ENCODE assay signal across 8 cellular contexts in the genomic region with DNA sequence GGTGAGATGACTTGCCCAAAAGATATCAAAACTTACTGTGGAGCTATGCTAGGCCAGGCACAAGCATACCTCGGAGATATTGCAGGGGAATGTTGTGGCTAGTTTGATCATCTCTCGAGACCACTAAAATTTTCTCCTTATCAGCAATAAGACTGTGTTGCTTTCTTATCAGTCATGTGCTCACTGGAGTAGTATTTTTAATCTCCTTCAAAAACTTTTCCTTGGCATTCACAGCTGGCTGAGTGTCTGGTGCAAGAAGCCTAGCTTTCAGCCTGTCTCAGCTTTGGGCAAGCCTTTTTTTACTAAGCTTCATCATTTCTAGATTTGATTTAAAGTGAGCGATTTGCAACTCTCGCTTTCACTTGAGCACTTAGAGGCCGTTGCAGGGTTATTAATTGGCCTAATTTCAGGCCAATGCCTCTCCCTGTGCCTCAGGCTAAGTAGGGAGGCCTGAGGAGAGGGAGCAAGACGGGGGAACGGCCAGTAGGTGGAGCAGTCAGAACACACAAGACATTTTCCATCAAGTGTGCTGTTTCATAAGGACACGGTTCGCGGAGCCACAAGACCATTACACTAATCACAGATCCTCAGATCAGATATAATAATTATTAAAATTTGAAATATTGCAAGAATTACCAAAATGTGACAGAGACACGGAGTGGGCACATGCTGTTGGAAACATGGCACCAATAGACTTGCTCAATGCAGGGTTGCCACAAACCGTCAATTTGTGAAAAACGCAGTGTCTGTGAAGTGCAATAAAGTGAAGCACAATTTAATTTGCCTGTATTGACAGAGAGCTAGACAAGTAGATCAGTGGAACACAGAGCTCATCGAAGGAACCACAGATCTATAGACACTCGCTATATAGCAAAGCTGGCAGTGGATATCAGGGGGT.
DNase-seq lines count a peak whose midpoint lies in the region; ATAC-seq, FAIRE-seq and TF ChIP-seq lines count a peak whose summit lies in the region.

No MANE protein-coding gene starts in this region.

- H3K27ac ChIP-seq in pancreas (no peak overlapping the region), transverse colon (no peak overlapping the region)

- no peaks in the 10 kb centered on the region for H3K9me3 ChIP-seq in MG63
- H3K9me3 ChIP-seq in pancreas, result no peaks in the 10 kb centered on the region
- no peaks in the 10 kb centered on the region for H3K9me3 ChIP-seq in transverse colon

- H3K4me3 ChIP-seq in MG63 (no peak overlapping the region), pancreas (no peak overlapping the region), transverse colon (no peak overlapping the region)

- in situ Hi-C loops in transverse colon (cut with MboI; ENCODE audit: low pct_ligation_motif_present in 1 of 4, low pct_unique_long_range_greater_than_20kb in 1 of 4, low sequenced_read_pairs in 3 of 4), result loop anchor here in 2 of 4 donors (10.0 to 25.0 kb wide), 3 partner anchors 252 to 410 kb away; no protein-coding TSS in a partner anchor

- H3K36me3 ChIP-seq in MG63, result no peaks in the 10 kb centered on the region
- no peaks in the 10 kb centered on the region for H3K36me3 ChIP-seq in pancreas
- no peaks in the 10 kb centered on the region for H3K36me3 ChIP-seq in transverse colon

- intact Hi-C loops in pancreas (cut with DNase I), result no loop called here
- intact Hi-C loops in transverse colon (cut with DNase I; ENCODE audit: low total_unique reads), result loop anchor here (5.0 kb wide), 1 partner anchor 408 kb away; no protein-coding TSS in a partner anchor

- no peak for TF ChIP-seq POLR2A in transverse colon (IDR thresholded peaks at IDR 0.05)

- TF ChIP-seq EP300 in transverse colon (IDR thresholded peaks at IDR 0.05; ENCODE audit: low read depth), result no peak

- TF ChIP-seq CTCF in pancreas (IDR thresholded peaks at IDR 0.05) (peak; percentile 18 to 82 (median 63)), transverse colon (IDR thresholded peaks at IDR 0.05) (peak; percentile 49 to 74 (median 71))

- DNase-seq in D341Med (ENCODE audit: low spot score), result peak; percentile 79
- peak; percentile 53 for DNase-seq in MG63
- DNase-seq in SHP77 treated with DMSO at 0.1 percent for 48 hours (lab: John Stamatoyannopoulos, UW), result peak; percentile 44
- DNase-seq in activated gamma-delta T cell treated with anti-CD3 and anti-CD28 coated beads, Interleukin-2, amount 50 U/mL, for 16 hours (ENCODE audit: low read depth), result peak; percentile 35
- DNase-seq in globus pallidus (ENCODE audit: low spot score), result peak; percentile 86
- DNase-seq in pancreas, result peak; percentile 48 to 74 (median 65)
- peak; percentile 80 for DNase-seq in transverse colon

- WGBS in pancreas, 2 donors, result 26% methylated on average over 15 of the region's 15 CpGs
- WGBS in transverse colon (ENCODE audit: low coverage in 1 of 2), 2 donors, result 28 to 42% methylated on average over 6 to 15 of the region's 15 CpGs

- H3K4me1 ChIP-seq in pancreas (no peaks in the 10 kb centered on the region), transverse colon (peaks cover 0 to 3% (median 0%) of the 10 kb centered on the region in 4 donors)

- no peaks in the 10 kb centered on the region for H3K27me3 ChIP-seq in MG63
- peaks cover 0 to 3% (median 0%) of the 10 kb centered on the region in 4 donors for H3K27me3 ChIP-seq in pancreas
- peaks cover 6% of the 10 kb centered on the region for H3K27me3 ChIP-seq in transverse colon

- FAIRE-seq in pancreas (lab: Jason Lieb, UNC), result peak; percentile 54

- ATAC-seq in GM21526 (IDR thresholded peaks at IDR 0.05; ENCODE audit: low FRiP score, unreplicated experiment), result peak; percentile 75
- ATAC-seq in pancreas, result peak; percentile 67 to 99 (median 95)

Comparison
In these comparisons a context has a peak if more than half of its experiments do, and no peak if none do; other contexts are left out.
1. DNase-seq: peak in every context shown above with its lines; median percentile 86 in globus pallidus; 80 in transverse colon; 79 in D341Med; 65 in pancreas; 53 in MG63; 44 in SHP77 treated with DMSO at 0.1 percent for 48 hours; 35 in activated gamma-delta T cell treated with anti-CD3 and anti-CD28 coated beads, Interleukin-2, amount 50 U/mL, for 16 hours.